ENCODE assay signal across 25 cellular contexts in genomic region chr2:233036162-233036838, GRCh38. TPM values are rescaled to one million over a fixed set of nuclear protein-coding genes. Genes with fewer than 3 reads are reported as not detected.
"Had no signal": no experiment of that assay in that cellular context is flagged by ENCODE, and none has a peak within 500 bp of the region (broad histone marks: within the 10 kb centered on the region; RNA-seq: fewer than 3 reads in every experiment).

No MANE protein-coding gene starts in this region.

- H3K27ac ChIP-seq: gastrocnemius medialis, heart left ventricle, suprapubic skin, transverse colon, vagina had no signal

- H3K36me3 Mint-ChIP-seq: activated CD4-positive, alpha-beta memory T cell treated with anti-CD3 and anti-CD28 coated beads for 36 hours; activated CD8-positive, alpha-beta memory T cell treated with anti-CD3 and anti-CD28 coated beads, Interleukin-2, amount 10 ng/mL, durations not matched to agents 7 days and 5 days; activated naive CD8-positive, alpha-beta T cell; WTC11 had no signal

- H3K27ac Mint-ChIP-seq: activated CD4-positive, alpha-beta memory T cell treated with anti-CD3 and anti-CD28 coated beads for 36 hours; activated CD4-positive, alpha-beta T cell treated with anti-CD3 and anti-CD28 coated beads for 36 hours; activated CD8-positive, alpha-beta memory T cell treated with anti-CD3 and anti-CD28 coated beads, Interleukin-2, amount 10 ng/mL, durations not matched to agents 7 days and 5 days; activated naive CD8-positive, alpha-beta T cell; dendritic cell treated with granulocyte-macrophage colony-stimulating factor and Interleukin-4, amounts not matched to agents 40 ng/mL and 50 ng/mL, for 4 days; nephron; stimulated activated naive CD8-positive, alpha-beta T cell treated with anti-CD3 and anti-CD28 coated beads, Interleukin-15, amount 100 ng/mL, for 72 hours; T-helper 2 cell treated with Interferon-gamma antibody and Interleukin-4, amounts not matched to agents 5 μg/mL and 100 μg/mL, for 36 hours; WTC11 had no signal

- ATAC-seq: activated CD4-positive, alpha-beta T cell treated with anti-CD3 and anti-CD28 coated beads for 36 hours; activated CD8-positive, alpha-beta memory T cell treated with anti-CD3 and anti-CD28 coated beads, Interleukin-2, amount 10 ng/mL, durations not matched to agents 7 days and 5 days; esophagus mucosa; gastrocnemius medialis; heart left ventricle; left lobe of liver; stimulated activated naive CD8-positive, alpha-beta T cell treated with anti-CD3 and anti-CD28 coated beads, Interleukin-15, amount 100 ng/mL, for 72 hours; WTC11 had no signal

- H3K27me3 Mint-ChIP-seq: activated CD4-positive, alpha-beta memory T cell treated with anti-CD3 and anti-CD28 coated beads for 36 hours; activated CD4-positive, alpha-beta T cell treated with anti-CD3 and anti-CD28 coated beads for 36 hours; activated CD8-positive, alpha-beta memory T cell treated with anti-CD3 and anti-CD28 coated beads, Interleukin-2, amount 10 ng/mL, durations not matched to agents 7 days and 5 days; activated naive CD8-positive, alpha-beta T cell; dendritic cell treated with granulocyte-macrophage colony-stimulating factor and Interleukin-4, amounts not matched to agents 40 ng/mL and 50 ng/mL, for 4 days; stimulated activated naive CD8-positive, alpha-beta T cell treated with anti-CD3 and anti-CD28 coated beads, Interleukin-15, amount 100 ng/mL, for 72 hours had no signal

- DNase-seq: activated CD4-positive, alpha-beta memory T cell treated with anti-CD3 and anti-CD28 coated beads for 36 hours; activated CD4-positive, alpha-beta T cell treated with anti-CD3 and anti-CD28 coated beads for 36 hours; activated CD8-positive, alpha-beta memory T cell treated with anti-CD3 and anti-CD28 coated beads, Interleukin-2, amount 10 ng/mL, durations not matched to agents 7 days and 5 days; effector CD8-positive, alpha-beta T cell; gastrocnemius medialis; heart left ventricle; kidney; midbrain; occipital lobe; small intestine; stimulated activated CD4-positive, alpha-beta T cell treated with anti-CD3 and anti-CD28 coated beads, Interleukin-4, amount 100 ng/mL, for 1 hour; stimulated activated naive CD8-positive, alpha-beta T cell treated with anti-CD3 and anti-CD28 coated beads, Interleukin-15, amount 100 ng/mL, for 72 hours; transverse colon had no signal

- H3K4me3 Mint-ChIP-seq: activated CD4-positive, alpha-beta memory T cell treated with anti-CD3 and anti-CD28 coated beads for 36 hours; activated CD4-positive, alpha-beta T cell treated with anti-CD3 and anti-CD28 coated beads for 36 hours; activated CD8-positive, alpha-beta memory T cell treated with anti-CD3 and anti-CD28 coated beads, Interleukin-2, amount 10 ng/mL, durations not matched to agents 7 days and 5 days; activated naive CD8-positive, alpha-beta T cell; dendritic cell treated with granulocyte-macrophage colony-stimulating factor and Interleukin-4, amounts not matched to agents 40 ng/mL and 50 ng/mL, for 4 days; nephron; stimulated activated naive CD8-positive, alpha-beta T cell treated with anti-CD3 and anti-CD28 coated beads, Interleukin-15, amount 100 ng/mL, for 72 hours; T-helper 2 cell treated with Interferon-gamma antibody and Interleukin-4, amounts not matched to agents 5 μg/mL and 100 μg/mL, for 36 hours; WTC11 had no signal

- H3K9me3 Mint-ChIP-seq: activated CD4-positive, alpha-beta memory T cell treated with anti-CD3 and anti-CD28 coated beads for 36 hours; dendritic cell treated with granulocyte-macrophage colony-stimulating factor and Interleukin-4, amounts not matched to agents 40 ng/mL and 50 ng/mL, for 4 days; nephron; stimulated activated naive CD8-positive, alpha-beta T cell treated with anti-CD3 and anti-CD28 coated beads, Interleukin-15, amount 100 ng/mL, for 72 hours; T-helper 2 cell treated with Interferon-gamma antibody and Interleukin-4, amounts not matched to agents 5 μg/mL and 100 μg/mL, for 36 hours; WTC11 had no signal

- H3K4me3 ChIP-seq: gastrocnemius medialis, heart left ventricle, lung, suprapubic skin, transverse colon, vagina had no signal

- H3K9me3 ChIP-seq: gastrocnemius medialis, heart left ventricle, suprapubic skin, transverse colon, vagina had no signal

- H3K36me3 ChIP-seq: gastrocnemius medialis, heart left ventricle, suprapubic skin, transverse colon, vagina had no signal

- H3K4me1 Mint-ChIP-seq: activated CD8-positive, alpha-beta memory T cell treated with anti-CD3 and anti-CD28 coated beads, Interleukin-2, amount 10 ng/mL, durations not matched to agents 7 days and 5 days; stimulated activated naive CD8-positive, alpha-beta T cell treated with anti-CD3 and anti-CD28 coated beads, Interleukin-15, amount 100 ng/mL, for 72 hours had no signal

- H3K27me3 ChIP-seq: gastrocnemius medialis, heart left ventricle, suprapubic skin, transverse colon, vagina had no signal

- H3K4me1 ChIP-seq: gastrocnemius medialis, heart left ventricle, suprapubic skin, transverse colon, vagina had no signal

RNA-seq across cellular contexts. Expression of gene NEU2, which starts 3.8 kb away (rescaled TPM):
- total RNA-seq: activated CD4-positive, alpha-beta memory T cell treated with anti-CD3 and anti-CD28 coated beads for 36 hours; activated CD4-positive, alpha-beta T cell treated with anti-CD3 and anti-CD28 coated beads for 36 hours; activated CD8-positive, alpha-beta memory T cell treated with anti-CD3 and anti-CD28 coated beads, Interleukin-2, amount 10 ng/mL, durations not matched to agents 7 days and 5 days; bronchial epithelial cell; cerebellum; esophagus mucosa; gastrocnemius medialis; heart left ventricle; kidney; left lobe of liver; lung; occipital lobe; vagina; WTC11 had no signal
- polyA plus RNA-seq: heart left ventricle, lung, small intestine had no signal

RNA-seq across cellular contexts. Expression of gene NGEF, which starts 23.2 kb away (rescaled TPM):
- total RNA-seq: activated CD8-positive, alpha-beta memory T cell treated with anti-CD3 and anti-CD28 coated beads, Interleukin-2, amount 10 ng/mL, durations not matched to agents 7 days and 5 days had no signal
